ENCODE assay signal across 15 cellular contexts in the genomic region with DNA sequence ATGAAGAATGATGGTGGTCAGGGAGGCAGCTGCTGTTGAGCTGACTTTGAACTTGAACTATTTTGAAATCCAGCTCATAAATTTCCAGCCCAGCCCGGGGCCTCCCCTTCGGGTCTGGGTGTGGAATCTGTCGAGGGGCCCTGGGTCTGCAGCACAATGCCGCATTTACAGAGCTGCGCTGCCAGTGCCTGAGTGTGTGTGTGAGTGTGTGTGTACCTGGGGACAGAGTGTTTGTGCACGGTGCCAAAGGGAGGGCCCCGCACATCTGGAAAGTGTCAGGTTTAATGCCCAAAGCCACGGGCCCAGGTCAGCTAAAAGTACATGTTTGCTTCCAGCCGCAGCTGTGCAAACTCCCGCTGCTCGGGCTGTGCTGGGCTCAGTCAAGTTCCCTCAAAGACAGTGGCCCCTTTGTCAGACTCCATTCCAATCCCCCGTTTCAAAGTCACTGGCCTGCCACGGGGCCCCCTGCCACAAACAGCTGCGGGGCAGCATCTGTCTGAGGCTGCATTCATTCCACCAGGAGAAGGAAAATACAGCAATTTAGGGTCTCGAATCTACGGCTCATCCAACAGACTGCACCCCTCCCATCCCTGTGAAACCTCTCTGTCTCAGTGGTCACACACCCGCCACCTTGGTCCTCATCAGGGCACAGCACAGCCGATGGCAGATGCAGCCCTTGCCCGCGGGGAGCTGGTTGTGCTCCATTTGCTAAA. TPM values are rescaled to one million over a fixed set of nuclear protein-coding genes. Genes with fewer than 3 reads are reported as not detected.
DNase-seq lines count a peak whose midpoint lies in the region; ATAC-seq, FAIRE-seq and TF ChIP-seq lines count a peak whose summit lies in the region.
"Had no signal": no experiment of that assay in that cellular context is flagged by ENCODE, and none has a peak within 500 bp of the region (broad histone marks: within the 10 kb centered on the region; RNA-seq: fewer than 3 reads in every experiment).

No MANE protein-coding gene starts in this region.

- H3K9me3 ChIP-seq in HepG2 (ENCODE audit: low read length), result no peaks in the 10 kb centered on the region
- H3K9me3 ChIP-seq: breast epithelium, right lobe of liver had no signal

- H3K79me2 ChIP-seq in HepG2 (ENCODE audit: insufficient read depth, low read length), result no peaks in the 10 kb centered on the region

- no peak for TF ChIP-seq POLR2A in HepG2 (IDR thresholded peaks at IDR 0.05; ENCODE audit: insufficient read depth in 1 of 2, low read depth in 2 of 2, low read length in 2 of 2)

- H3K27ac Mint-ChIP-seq in immature natural killer cell, result no peak overlapping the region
- H3K27ac Mint-ChIP-seq in activated T-cell treated with anti-CD3 and anti-CD28 coated beads, Interleukin-2, amount 50 U/mL, for 24 hours, result no peak overlapping the region
- H3K27ac Mint-ChIP-seq: T-helper 2 cell treated with Interferon-gamma antibody and Interleukin-4, amounts not matched to agents 5 μg/mL and 100 μg/mL, for 36 hours had no signal

- FAIRE-seq in HepG2 (lab: Jason Lieb, UNC), result peak; percentile 79
- FAIRE-seq: H54 had no signal

- 0 out of 2 replicates have a peak, but pooled peaks have one; percentile 30 for TF ChIP-seq RAD21 in HepG2 (CRISPR knock-in tag; IDR thresholded peaks at IDR 0.05)

- ATAC-seq in HepG2 (peak; percentile 92), left cardiac atrium (no peak)

- H4K20me1 ChIP-seq in HepG2 (ENCODE audit: insufficient read depth, low read length), result no peaks in the 10 kb centered on the region; the same call in 1 of the 2 replicates

- no peak overlapping the region for H3K4me3 Mint-ChIP-seq in immature natural killer cell
- no peak overlapping the region for H3K4me3 Mint-ChIP-seq in activated T-cell treated with anti-CD3 and anti-CD28 coated beads, Interleukin-2, amount 50 U/mL, for 24 hours
- H3K4me3 Mint-ChIP-seq: T-helper 2 cell treated with Interferon-gamma antibody and Interleukin-4, amounts not matched to agents 5 μg/mL and 100 μg/mL, for 36 hours had no signal

- H3K27me3 ChIP-seq in HepG2 (ENCODE audit: control insufficient read depth in 1 of 2, insufficient read depth in 2 of 2, low read length in 2 of 2), result peaks cover 0 to 15% of the 10 kb centered on the region in 2 experiments; a peak in 2 of 5 replicates
- H3K27me3 ChIP-seq: right lobe of liver had no signal

- intact Hi-C loops in HepG2 (cut with micrococcal nuclease; ENCODE audit: unreplicated experiment), result loop anchor here (1.0 kb wide), 1 partner anchor 148 kb away; no protein-coding TSS in a partner anchor
- intact Hi-C loops in left cardiac atrium (cut with DNase I), result no loop called here

- TF ChIP-seq EP300 in HepG2 (IDR thresholded peaks at IDR 0.05; ENCODE audit: low read depth in 2 of 2, low read length in 2 of 2) (peak in 1 of 2 experiments; percentile 76; a peak in 1 of 4 replicates), HepG2 (CRISPR knock-in tag; IDR thresholded peaks at IDR 0.05; ENCODE audit: borderline replicate concordance) (peak; percentile 56)

- H3K36me3 ChIP-seq in HepG2 (replicated peaks in 1 of 2; ENCODE audit: control insufficient read depth in 1 of 2, insufficient read depth in 2 of 2, low read length in 2 of 2), result no peaks in the 10 kb centered on the region
- H3K36me3 ChIP-seq: breast epithelium, right lobe of liver had no signal

- H3K4me1 ChIP-seq in HepG2 (ENCODE audit: insufficient read depth, low read length), result peaks cover 51% of the 10 kb centered on the region
- H3K4me1 ChIP-seq: breast epithelium, right lobe of liver had no signal

- H3K27me3 Mint-ChIP-seq in immature natural killer cell (ENCODE audit: low read depth in 3 of 3), result peaks cover 4 to 7% (median 7%) of the 10 kb centered on the region in 3 donors
- peaks cover 44% of the 10 kb centered on the region for H3K27me3 Mint-ChIP-seq in activated T-cell treated with anti-CD3 and anti-CD28 coated beads, Interleukin-2, amount 50 U/mL, for 24 hours

- no peaks in the 10 kb centered on the region for H3K36me3 Mint-ChIP-seq in immature natural killer cell
- no peaks in the 10 kb centered on the region for H3K36me3 Mint-ChIP-seq in activated T-cell treated with anti-CD3 and anti-CD28 coated beads, Interleukin-2, amount 50 U/mL, for 24 hours (ENCODE audit: low read depth)

- CTCF ChIA-PET in HepG2 (lab: Yijun Ruan, JAX; ENCODE audit: low intra/inter-chr PET ratio, low total read pairs), result no interaction called here

- BruUV-seq in HepG2 (replicated peaks; lab: Mats Ljungman, UMichigan), result no TSS peak

- no peak; the same call in 1 of the 2 replicates for TF ChIP-seq CTCF in HepG2 (CRISPR knock-in tag; IDR thresholded peaks at IDR 0.05)

- POLR2A ChIA-PET in HepG2 (lab: Yijun Ruan, JAX), result interaction anchor here (0.9 kb wide), 2 partner anchors 10 to 18 kb away, joined by 3 read pairs; no protein-coding TSS in a partner anchor

- DNase-seq in NCI-H2029 treated with DMSO at 0.1 percent for 48 hours (lab: John Stamatoyannopoulos, UW) (peak; percentile 19), amniotic epithelial cell (ENCODE audit: low read depth) (peak; percentile 41), HepG2 (ENCODE audit: low spot score) (peak; percentile 91), superior temporal gyrus (ENCODE audit: extremely low spot score) (peak; percentile 59), left cardiac atrium (no peak), immature natural killer cell (no peak)
- no peak for DNase-seq in activated T-cell treated with anti-CD3 and anti-CD28 coated beads, Interleukin-2, amount 50 U/mL, for 24 hours
- DNase-seq: activated CD4-positive, alpha-beta T cell treated with anti-CD3 and anti-CD28 coated beads, Interleukin-2, amount 50 U/mL, for 4 hours; kidney glomerular epithelial cell; PC-9; stimulated activated naive CD4-positive, alpha-beta T cell had no signal

- H3K9ac ChIP-seq in HepG2 (ENCODE audit: insufficient read depth, low read depth, low read length), result no peak overlapping the region

- H3K27ac ChIP-seq in HepG2 (ENCODE audit: extremely low read length, insufficient read depth, low read length), result no peak overlapping the region
- H3K27ac ChIP-seq: breast epithelium, PC-9, right lobe of liver had no signal

- H2AFZ ChIP-seq in HepG2 (ENCODE audit: low read length), result no peak overlapping the region
- H2AFZ ChIP-seq: PC-9 had no signal

- H3K4me2 ChIP-seq in HepG2 (ENCODE audit: low read depth, low read length), result peak overlapping the region; percentile 64
- H3K4me2 ChIP-seq: PC-9 had no signal

- H3K4me1 Mint-ChIP-seq in immature natural killer cell, result no peaks in the 10 kb centered on the region
- no peaks in the 10 kb centered on the region for H3K4me1 Mint-ChIP-seq in activated T-cell treated with anti-CD3 and anti-CD28 coated beads, Interleukin-2, amount 50 U/mL, for 24 hours (ENCODE audit: low read depth)

- no peaks in the 10 kb centered on the region for H3K9me3 Mint-ChIP-seq in immature natural killer cell
- H3K9me3 Mint-ChIP-seq in activated T-cell treated with anti-CD3 and anti-CD28 coated beads, Interleukin-2, amount 50 U/mL, for 24 hours, result no peaks in the 10 kb centered on the region
- H3K9me3 Mint-ChIP-seq: T-helper 2 cell treated with Interferon-gamma antibody and Interleukin-4, amounts not matched to agents 5 μg/mL and 100 μg/mL, for 36 hours had no signal

- H3K4me3 ChIP-seq in HepG2 (replicated peaks in 1 of 3; ENCODE audit: insufficient read depth in 1 of 3, low read depth in 2 of 3, low read length in 3 of 3), result peak overlapping the region in 1 of 3 experiments; percentile 26; a peak in 2 of 6 replicates
- H3K4me3 ChIP-seq: PC-9, right lobe of liver had no signal

- WGBS in HepG2 (ENCODE audit: low lambda C conversion rate), result 7% methylated on average over 5 of the region's 20 CpGs

- in situ Hi-C loops in HepG2 (cut with HindIII; ENCODE audit: extremely low pct_ligation_motif_present, low pct_unique_long_range_greater_than_20kb), result no loop called here

TF ChIP-seq in HepG2, 621 proteins besides CTCF, POLR2A, EP300 and RAD21 (continues in another document):
- TF ChIP-seq ZNF572 (CRISPR knock-in tag; IDR thresholded peaks at IDR 0.05) (no peak), KLF15 (CRISPR knock-in tag; IDR thresholded peaks at IDR 0.05; ENCODE audit: borderline replicate concordance) (no peak), ZBTB21 (CRISPR knock-in tag; IDR thresholded peaks at IDR 0.05) (no peak), ZSCAN22 (CRISPR knock-in tag; IDR thresholded peaks at IDR 0.05) (no peak), HDAC1 (CRISPR knock-in tag; IDR thresholded peaks at IDR 0.05) (peak; percentile 80), YEATS2 (CRISPR knock-in tag; IDR thresholded peaks at IDR 0.05; ENCODE audit: borderline replicate concordance) (no peak), HHEX (CRISPR knock-in tag; IDR thresholded peaks at IDR 0.05) (peak; percentile 21; the same call in 1 of the 2 replicates), ZNF782 (CRISPR knock-in tag; IDR thresholded peaks at IDR 0.05; ENCODE audit: borderline replicate concordance) (no peak; the same call in 1 of the 2 replicates)

RNA-seq across cellular contexts. Expression of a gene that starts 16.3 kb away (rescaled TPM):
- total RNA-seq in HepG2 (2016; rRNA removed; fragmentation: Illumina TruSeq; extraction: Trizol) (not detected in 2 replicates), left cardiac atrium (under 1 TPM; 0.47 to 0.52 TPM)
- total RNA-seq in HepG2 (2016; cell fraction: cytosol; rRNA removed; fragmentation: Illumina TruSeq; extraction: Trizol; ENCODE audit: low read depth), result not detected in 2 replicates
- not detected in 2 replicates for total RNA-seq in HepG2 (2016; cell fraction: insoluble cytoplasmic fraction; rRNA removed; fragmentation: Illumina TruSeq; extraction: Trizol)
- total RNA-seq in HepG2 (2016; cell fraction: membrane; rRNA removed; fragmentation: Illumina TruSeq; extraction: Trizol), result not detected in 2 replicates
- total RNA-seq in HepG2 (2016; cell fraction: nucleus; rRNA removed; fragmentation: Illumina TruSeq; extraction: Trizol), result not detected in 2 replicates
- polyA plus RNA-seq in HepG2 (2011; rRNA removed) (not detected in 2 replicates), immature natural killer cell (not detected)
- not detected in 2 replicates for polyA plus RNA-seq in HepG2 (2011; cell fraction: cytosol; rRNA removed)
- polyA plus RNA-seq in HepG2 (2011; cell fraction: nucleus; rRNA removed), result not detected in 2 replicates
- not detected in 2 replicates for polyA plus RNA-seq in HepG2 (2012)
- polyA plus RNA-seq in HepG2 (2016; cell fraction: cytosol; fragmentation: Illumina TruSeq; extraction: Trizol; ENCODE audit: low read depth), result not detected in 2 replicates
- not detected in 2 replicates for polyA plus RNA-seq in HepG2 (2016; cell fraction: insoluble cytoplasmic fraction; fragmentation: Illumina TruSeq; extraction: Trizol; ENCODE audit: low read depth)
- polyA plus RNA-seq in HepG2 (2016; cell fraction: membrane; fragmentation: Illumina TruSeq; extraction: Trizol; ENCODE audit: low read depth), result not detected in 2 replicates
- polyA plus RNA-seq in HepG2 (2016; cell fraction: nucleus; fragmentation: Illumina TruSeq; extraction: Trizol; ENCODE audit: insufficient read depth, low read depth), result not detected in 2 replicates
- not detected in 2 replicates for polyA minus RNA-seq in HepG2 (2011; rRNA and poly(A)+ RNA removed; ENCODE audit: low replicate concordance)
- polyA minus RNA-seq in HepG2 (2011; cell fraction: cytosol; rRNA and poly(A)+ RNA removed), result not detected in 2 replicates
- not detected in 2 replicates for polyA minus RNA-seq in HepG2 (2011; cell fraction: nucleus; rRNA and poly(A)+ RNA removed)
- total RNA-seq: PC-9 had no signal

Comparison
In these comparisons a context has a peak if more than half of its experiments do, and no peak if none do; other contexts are left out.
1. DNase-seq: peak in NCI-H2029 treated with DMSO at 0.1 percent for 48 hours (single experiment), amniotic epithelial cell (single experiment), HepG2 (single experiment) and superior temporal gyrus (single experiment); none in left cardiac atrium (single experiment), immature natural killer cell (0 of 3) and activated T-cell treated with anti-CD3 and anti-CD28 coated beads, Interleukin-2, amount 50 U/mL, for 24 hours (single experiment).